In genomic region chr15:57767526-57767925, GRCh38 we compare ENCODE assay signal across 24 cellular contexts.
"Had no signal": no experiment of that assay in that cellular context is flagged by ENCODE, and none has a peak within 500 bp of the region (broad histone marks: within the 10 kb centered on the region; RNA-seq: fewer than 3 reads in every experiment).

No MANE protein-coding gene starts in this region.

- ATAC-seq: lower lobe of right lung; pancreas; right cardiac atrium; stimulated activated effector memory CD8-positive, alpha-beta T cell treated with anti-CD3 and anti-CD28 coated beads, Interleukin-12 subunit alpha, Interleukin-12 subunit beta, amount 100 ng/mL, for 72 hours; stimulated activated naive CD8-positive, alpha-beta T cell treated with anti-CD3 and anti-CD28 coated beads, Interleukin-15, Interleukin-2, amounts not matched to agents 100 U/mL and 50 U/mL, for 24 hours had no signal

- H3K27ac Mint-ChIP-seq: immature natural killer cell; nephron; progenitor cell of endocrine pancreas; stimulated activated effector memory CD8-positive, alpha-beta T cell treated with anti-CD3 and anti-CD28 coated beads, Interleukin-12 subunit alpha, Interleukin-12 subunit beta, amount 100 ng/mL, for 72 hours had no signal

- H3K27me3 Mint-ChIP-seq: progenitor cell of endocrine pancreas had no signal

- DNase-seq: cortex of kidney; effector memory CD4-positive, alpha-beta T cell; esophagus squamous epithelium; foreskin fibroblast; immature natural killer cell; left ventricle myocardium inferior; lower lobe of right lung; mesenchymal stem cell; midbrain; occipital lobe; pancreas; small intestine; stimulated activated CD4-positive, alpha-beta T cell treated with anti-CD3 and anti-CD28 coated beads, Interleukin-2, amount 100 ng/mL, for 48 hours; stimulated activated CD8-positive, alpha-beta memory T cell treated with anti-CD3 and anti-CD28 coated beads, Interleukin-4, amount 100 ng/mL, for 48 hours; stimulated activated naive CD8-positive, alpha-beta T cell treated with anti-CD3 and anti-CD28 coated beads, Interleukin-15, Interleukin-2, amounts not matched to agents 100 U/mL and 50 U/mL, for 24 hours; tibial artery; upper lobe of left lung; uterus had no signal

- H3K9me3 Mint-ChIP-seq: immature natural killer cell; nephron; stimulated activated effector memory CD8-positive, alpha-beta T cell treated with anti-CD3 and anti-CD28 coated beads, Interleukin-12 subunit alpha, Interleukin-12 subunit beta, amount 100 ng/mL, for 72 hours had no signal

- H3K36me3 Mint-ChIP-seq: stimulated activated effector memory CD8-positive, alpha-beta T cell treated with anti-CD3 and anti-CD28 coated beads, Interleukin-12 subunit alpha, Interleukin-12 subunit beta, amount 100 ng/mL, for 72 hours had no signal

- H3K4me1 ChIP-seq: esophagus squamous epithelium, lower lobe of right lung, pancreas, suprapubic skin, upper lobe of left lung, uterus had no signal

- H3K27ac ChIP-seq: epithelial cell of prostate, esophagus squamous epithelium, left ventricle myocardium inferior, lower lobe of right lung, pancreas, suprapubic skin, tibial artery, upper lobe of left lung, uterus had no signal

- H3K27me3 ChIP-seq: esophagus squamous epithelium, pancreas, suprapubic skin, tibial artery, upper lobe of left lung, uterus had no signal

- H3K4me3 Mint-ChIP-seq: immature natural killer cell; nephron; stimulated activated effector memory CD8-positive, alpha-beta T cell treated with anti-CD3 and anti-CD28 coated beads, Interleukin-12 subunit alpha, Interleukin-12 subunit beta, amount 100 ng/mL, for 72 hours had no signal

- H3K4me3 ChIP-seq: esophagus squamous epithelium, left ventricle myocardium inferior, lower lobe of right lung, pancreas, suprapubic skin, tibial artery, upper lobe of left lung, uterus had no signal

- H3K36me3 ChIP-seq: esophagus squamous epithelium, left ventricle myocardium inferior, lower lobe of right lung, pancreas, suprapubic skin, tibial artery, upper lobe of left lung, uterus had no signal

- H3K9me3 ChIP-seq: esophagus squamous epithelium, left ventricle myocardium inferior, lower lobe of right lung, pancreas, suprapubic skin, tibial artery, upper lobe of left lung, uterus had no signal
